Comparison of ENCODE assay signal across 8 cellular contexts in genomic region chr11:17353228-17354021, GRCh38. TPM values are rescaled to one million over a fixed set of nuclear protein-coding genes. Genes with fewer than 3 reads are reported as not detected.
A peak's percentile ranks its signal among the peaks of the same experiment; 100 is the strongest.
DNase-seq lines count a peak whose midpoint lies in the region; ATAC-seq and TF ChIP-seq lines count a peak whose summit lies in the region.

No MANE protein-coding gene starts in this region.

- 0% methylated on average over 56 to 60 of the region's 60 CpGs for WGBS in lung, 2 donors

- no peaks in the 10 kb centered on the region for H3K4me1 ChIP-seq in ES-I3 (ENCODE audit: insufficient read depth, low read length)
- H3K4me1 ChIP-seq in lung (ENCODE audit: control insufficient read depth in 2 of 2, insufficient read depth in 2 of 2, low read length in 2 of 2), result peaks cover 0 to 2% of the 10 kb centered on the region in 2 donors

- H3K9ac ChIP-seq in ES-I3 (ENCODE audit: low read depth, low read length), result peak overlapping the region; percentile 66

- H3K27me3 ChIP-seq in lung (ENCODE audit: control insufficient read depth, insufficient read depth), result no peaks in the 10 kb centered on the region

- no peak for TF ChIP-seq CTCF in lung (IDR thresholded peaks at IDR 0.05; ENCODE audit: control extremely low read depth, extremely low read depth)

- no peaks in the 10 kb centered on the region for H3K36me3 ChIP-seq in ES-I3 (ENCODE audit: insufficient read depth, low read length)
- H3K36me3 ChIP-seq in lung (ENCODE audit: control insufficient read depth in 2 of 2, insufficient read depth in 2 of 2, low read length in 2 of 2), result peaks cover 1 to 3% of the 10 kb centered on the region in 2 donors

- DNase-seq in NCI-H774 (lab: John Stamatoyannopoulos, UW) (peak; percentile 73), lung (ENCODE audit: low spot score) (peak; percentile 64)
- DNase-seq in activated CD8-positive, alpha-beta memory T cell treated with anti-CD3 and anti-CD28 coated beads for 1 hour (ENCODE audit: extremely low read depth in 1 of 2, low read depth in 1 of 2), result peak; percentile 33 to 37
- peak; percentile 45 for DNase-seq in effector CD8-positive, alpha-beta T cell (lab: John Stamatoyannopoulos, UW)
- peak in 2 of 3 experiments; percentile 38 to 76 for DNase-seq in stimulated activated CD4-positive, alpha-beta T cell treated with anti-CD3 and anti-CD28 coated beads, TNF-alpha, amount 100 ng/mL, for 24 hours (ENCODE audit: low read depth in 3 of 3)

- ATAC-seq in HG03460 (IDR thresholded peaks at IDR 0.05; ENCODE audit: unreplicated experiment) (peak; percentile 31), lung (ENCODE audit: insufficient read depth, low FRiP score) (peak; percentile 47), HG02981 (IDR thresholded peaks at IDR 0.05; ENCODE audit: unreplicated experiment) (no peak)

- H3K4me3 ChIP-seq in lung, result peak overlapping the region; percentile 48

- H3K9me3 ChIP-seq in ES-I3 (ENCODE audit: control insufficient read depth, insufficient read depth, low read length) (no peaks in the 10 kb centered on the region), lung (ENCODE audit: control insufficient read depth in 2 of 2, insufficient read depth in 1 of 2, low read length in 1 of 2) (no peaks in the 10 kb centered on the region)

- peak overlapping the region; percentile 45 to 62 for H3K27ac ChIP-seq in lung (ENCODE audit: low read depth in 1 of 2, low read length in 1 of 2)

RNA-seq across cellular contexts. Expression of gene NCR3LG1, which starts 1.8 kb away (rescaled TPM):
- 1 to 10 TPM; 1.3 to 5.8 TPM for total RNA-seq in lung
- polyA plus RNA-seq in lung, result 1 to 10 TPM in 1 of 2 donors, under 1 TPM in 1; 0.94 to 3.0 TPM

RNA-seq across cellular contexts. Expression of gene KCNJ11, which starts 35.0 kb away (rescaled TPM):
- total RNA-seq in lung, result 1 to 10 TPM; 2.3 to 4.5 TPM
- 1 to 10 TPM; 2.5 to 3.1 TPM for polyA plus RNA-seq in lung
